In the genomic region with DNA sequence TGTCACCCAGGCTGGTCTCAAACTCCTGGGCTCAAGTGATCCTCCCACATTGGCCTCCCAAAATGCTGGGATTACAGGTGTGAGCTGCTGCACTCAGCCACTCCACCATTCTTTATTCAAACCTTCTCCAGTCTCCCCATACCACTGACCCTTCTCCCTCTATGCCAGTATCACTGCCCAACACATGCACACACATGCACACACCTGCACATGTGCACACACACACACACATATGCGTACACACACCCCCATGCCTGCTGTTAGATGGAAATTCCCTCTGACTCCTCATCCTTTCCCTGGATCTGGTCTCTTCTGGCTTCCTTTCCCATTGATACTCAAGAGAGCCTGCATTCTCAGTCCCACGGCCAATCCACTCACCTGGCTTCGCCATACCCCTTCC, we compare ENCODE assay signal across 31 cellular contexts.
"Had no signal": no experiment of that assay in that cellular context is flagged by ENCODE, and none has a peak within 500 bp of the region (broad histone marks: within the 10 kb centered on the region; RNA-seq: fewer than 3 reads in every experiment).

No MANE protein-coding gene starts in this region.

- H3K27ac Mint-ChIP-seq: natural killer cell; nephron; neural progenitor cell; progenitor cell of endocrine pancreas; stimulated activated memory B cell treated with anti-CD40 and anti-IgM and Interleukin-4, amounts not matched to agents 10 μg/mL and 1 μg/mL and 100 μg/mL, for 72 hours; stimulated activated naive CD8-positive, alpha-beta T cell treated with anti-CD3 and anti-CD28 coated beads, Interleukin-15, amount 100 ng/mL, for 72 hours had no signal

- ATAC-seq: natural killer cell; psoas muscle; right cardiac atrium; sciatic nerve; stimulated activated memory B cell treated with anti-CD40 and anti-IgM and Interleukin-4, amounts not matched to agents 10 μg/mL and 1 μg/mL and 100 μg/mL, for 72 hours; stimulated activated naive CD8-positive, alpha-beta T cell treated with anti-CD3 and anti-CD28 coated beads, Interleukin-15, amount 100 ng/mL, for 72 hours; stimulated activated naive CD8-positive, alpha-beta T cell treated with anti-CD3 and anti-CD28 coated beads, Interleukin-15, Interleukin-2, amounts not matched to agents 100 U/mL and 50 U/mL, for 24 hours had no signal

- H3K4me3 ChIP-seq: neural progenitor cell, ovary, psoas muscle, skin epidermis, smooth muscle cell, spleen, thoracic aorta, thyroid gland, tibial nerve, upper lobe of left lung, vagina had no signal

- H3K4me2 ChIP-seq: neural progenitor cell, smooth muscle cell had no signal

- H3K27me3 ChIP-seq: neural progenitor cell, ovary, spleen, thyroid gland, tibial nerve, upper lobe of left lung, vagina had no signal

- H3K9me3 ChIP-seq: ovary, psoas muscle, thyroid gland, vagina had no signal

- H3K4me3 Mint-ChIP-seq: natural killer cell; nephron; neural progenitor cell; stimulated activated memory B cell treated with anti-CD40 and anti-IgM and Interleukin-4, amounts not matched to agents 10 μg/mL and 1 μg/mL and 100 μg/mL, for 72 hours; stimulated activated naive CD8-positive, alpha-beta T cell treated with anti-CD3 and anti-CD28 coated beads, Interleukin-15, amount 100 ng/mL, for 72 hours had no signal

- H3K9ac ChIP-seq: neural progenitor cell, parathyroid adenoma had no signal

- H3K27ac ChIP-seq: neural progenitor cell, ovary, parathyroid adenoma, psoas muscle, skin epidermis, spleen, thoracic aorta, thyroid gland, tibial nerve, upper lobe of left lung, vagina had no signal

- H3K4me1 ChIP-seq: neural progenitor cell, parathyroid adenoma, psoas muscle, tibial nerve, upper lobe of left lung, vagina had no signal

- H3K36me3 ChIP-seq: neural progenitor cell, ovary, thoracic aorta, thyroid gland, tibial nerve, upper lobe of left lung, vagina had no signal

- H3K4me1 Mint-ChIP-seq: natural killer cell; stimulated activated memory B cell treated with anti-CD40 and anti-IgM and Interleukin-4, amounts not matched to agents 10 μg/mL and 1 μg/mL and 100 μg/mL, for 72 hours; stimulated activated naive CD8-positive, alpha-beta T cell treated with anti-CD3 and anti-CD28 coated beads, Interleukin-15, amount 100 ng/mL, for 72 hours had no signal

- H2AFZ ChIP-seq: neural progenitor cell, parathyroid adenoma had no signal

- H3K27me3 Mint-ChIP-seq: progenitor cell of endocrine pancreas; stimulated activated memory B cell treated with anti-CD40 and anti-IgM and Interleukin-4, amounts not matched to agents 10 μg/mL and 1 μg/mL and 100 μg/mL, for 72 hours; stimulated activated naive CD8-positive, alpha-beta T cell treated with anti-CD3 and anti-CD28 coated beads, Interleukin-15, amount 100 ng/mL, for 72 hours had no signal

- FAIRE-seq: urothelium cell line had no signal

- H3K79me2 ChIP-seq: parathyroid adenoma had no signal

- DNase-seq: natural killer cell; occipital lobe; ovary; posterior cingulate gyrus; psoas muscle; right cardiac atrium; spleen; stimulated activated CD4-positive, alpha-beta T cell treated with anti-CD3 and anti-CD28 coated beads, Interleukin-12 subunit alpha, Interleukin-12 subunit beta, amount 100 ng/mL, for 4 hours; stimulated activated CD4-positive, alpha-beta T cell treated with anti-CD3 and anti-CD28 coated beads, Interleukin-1b, Interleukin-23, amount 100 ng/mL, for 48 hours; stimulated activated CD4-positive, alpha-beta T cell treated with anti-CD3 and anti-CD28 coated beads, Interleukin-4, amount 100 ng/mL, for 1 hour; stimulated activated CD4-positive, alpha-beta T cell treated with anti-CD3 and anti-CD28 coated beads, Interleukin-4, amount 100 ng/mL, for 4 hours; stimulated activated CD8-positive, alpha-beta memory T cell treated with anti-CD3 and anti-CD28 coated beads, Interleukin-4, amount 100 ng/mL, for 48 hours; stimulated activated naive CD4-positive, alpha-beta T cell; stimulated activated naive CD8-positive, alpha-beta T cell treated with anti-CD3 and anti-CD28 coated beads, Interleukin-15, amount 100 ng/mL, for 72 hours; stimulated activated naive CD8-positive, alpha-beta T cell treated with anti-CD3 and anti-CD28 coated beads, Interleukin-15, Interleukin-2, amounts not matched to agents 100 U/mL and 50 U/mL, for 24 hours; substantia nigra; thyroid gland; trophoblast cell; upper lobe of left lung had no signal
